ENCODE assay signal across 15 cellular contexts in the genomic region with DNA sequence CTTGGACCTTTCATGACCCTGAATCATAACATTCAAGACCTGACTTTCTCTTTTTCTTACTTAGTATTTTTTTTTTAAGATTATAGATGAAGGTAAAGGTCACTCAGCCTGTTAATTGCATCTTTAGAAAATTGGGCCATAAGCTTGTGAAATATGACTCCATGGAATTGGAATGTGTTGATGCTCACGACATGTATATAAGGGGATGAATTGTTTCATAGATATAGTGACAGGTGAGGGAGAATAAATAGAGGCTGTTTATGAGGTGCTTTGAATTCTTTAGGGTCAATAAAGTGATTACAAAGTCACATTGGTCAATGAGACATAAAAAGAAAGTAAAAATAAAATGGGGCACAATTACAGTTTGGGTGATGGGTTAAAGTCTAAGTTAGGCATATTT. TPM values are rescaled to one million over a fixed set of nuclear protein-coding genes. Genes with fewer than 3 reads are reported as not detected.
DNase-seq lines count a peak whose midpoint lies in the region; ATAC-seq and TF ChIP-seq lines count a peak whose summit lies in the region.
"Had no signal": no experiment of that assay in that cellular context is flagged by ENCODE, and none has a peak within 500 bp of the region (broad histone marks: within the 10 kb centered on the region; RNA-seq: fewer than 3 reads in every experiment).

No MANE protein-coding gene starts in this region.

- TF ChIP-seq POLR2A in lower leg skin (IDR thresholded peaks at IDR 0.05): no peak

- no peaks in the 10 kb centered on the region for H3K27me3 ChIP-seq in psoas muscle (ENCODE audit: insufficient read depth in 3 of 3, low read length in 2 of 3)
- H3K27me3 ChIP-seq: BLaER1 treated with 17β-estradiol and CSF1 and Interleukin-3, amounts not matched to agents 10 nM and 100 nM had no signal

- TF ChIP-seq CTCF in VCaP (conservative IDR thresholded peaks at IDR 0.05) (no peak), mucosa of descending colon (IDR thresholded peaks at IDR 0.05) (no peak), psoas muscle (IDR thresholded peaks at IDR 0.05) (no peak), lower leg skin (IDR thresholded peaks at IDR 0.05) (no peak)

- 43 to 47% (median 44%) methylated on average over 1 of the region's 1 CpG for WGBS in psoas muscle, 3 donors
- WGBS in lower leg skin, 2 donors: 42 to 49% methylated on average over 1 of the region's 1 CpG

- H3K36me3 ChIP-seq in mucosa of descending colon (ENCODE audit: low read depth) (no peaks in the 10 kb centered on the region), psoas muscle (ENCODE audit: insufficient read depth in 1 of 2, low read depth in 1 of 2) (no peaks in the 10 kb centered on the region)
- H3K36me3 ChIP-seq: BLaER1 treated with 17β-estradiol and CSF1 and Interleukin-3, amounts not matched to agents 10 nM and 100 nM had no signal

- H3K4me1 ChIP-seq in mucosa of descending colon (ENCODE audit: low read depth) (peaks cover 3% of the 10 kb centered on the region), psoas muscle (no peaks in the 10 kb centered on the region)

- peak; percentile 13 for DNase-seq in NCI-H510A treated with DMSO at 0.1 percent for 48 hours (lab: John Stamatoyannopoulos, UW)
- no peak for DNase-seq in NCI-H510A (lab: John Stamatoyannopoulos, UW)
- peak; percentile 42 for DNase-seq in LoVo (ENCODE audit: low spot score)
- no peak for DNase-seq in mucosa of descending colon
- no peak for DNase-seq in activated T-cell treated with anti-CD3 and anti-CD28 coated beads for 4 hours
- DNase-seq in psoas muscle: no peak
- DNase-seq in lower leg skin (ENCODE audit: low spot score in 2 of 2): no peak
- DNase-seq: Calu3; CD8-positive, alpha-beta T cell; DMS79 treated with DMSO at 0.1 percent for 48 hours; GF-D8 had no signal

- intact Hi-C loops in mucosa of descending colon (cut with DNase I, micrococcal nuclease) (no loop called here), psoas muscle (cut with DNase I) (no loop called here), lower leg skin (cut with DNase I; ENCODE audit: low total_unique reads) (no loop called here)

- H3K27ac ChIP-seq in VCaP (peak overlapping the region; percentile 79), psoas muscle (no peak overlapping the region)
- H3K27ac ChIP-seq: BLaER1 treated with 17β-estradiol and CSF1 and Interleukin-3, amounts not matched to agents 10 nM and 100 nM had no signal

- H3K4me3 ChIP-seq in mucosa of descending colon (no peak overlapping the region), psoas muscle (no peak overlapping the region), lower leg skin (ENCODE audit: low read depth, poor library complexity, severe bottlenecking) (no peak overlapping the region)
- H3K4me3 ChIP-seq: BLaER1 treated with 17β-estradiol and CSF1 and Interleukin-3, amounts not matched to agents 10 nM and 100 nM; GM23338 had no signal

- ATAC-seq in mucosa of descending colon (peak; percentile 82), psoas muscle (no peak)
- ATAC-seq: CD8-positive, alpha-beta T cell; GM23338 had no signal

- peaks cover 3% of the 10 kb centered on the region for H3K9me3 ChIP-seq in mucosa of descending colon
- peaks cover 2% of the 10 kb centered on the region for H3K9me3 ChIP-seq in psoas muscle

RNA-seq across cellular contexts. Expression of a gene that starts 27.7 kb away (rescaled TPM):
- 1 to 10 TPM; 4.0 to 6.3 (median 5.5) TPM for total RNA-seq in mucosa of descending colon
- under 1 TPM; 0.05 to 0.50 (median 0.25) TPM for total RNA-seq in psoas muscle
- under 1 TPM; 0.04 to 0.29 (median 0.10) TPM for polyA plus RNA-seq in psoas muscle
- total RNA-seq in lower leg skin: under 1 TPM in 3 of 4 donors, not detected in 1; 0.05 to 0.36 (median 0.21) TPM
- total RNA-seq: A172; CD8-positive, alpha-beta T cell had no signal

Comparison
In these comparisons a context has a peak if more than half of its experiments do, and no peak if none do; other contexts are left out.
1. DNase-seq: peak in NCI-H510A treated with DMSO at 0.1 percent for 48 hours (single experiment) and LoVo (single experiment); none in NCI-H510A (single experiment), mucosa of descending colon (0 of 3), activated T-cell treated with anti-CD3 and anti-CD28 coated beads for 4 hours (single experiment), psoas muscle (0 of 2) and lower leg skin (0 of 2).